In genomic region chr5:172002310-172002709, GRCh38 we compare ENCODE assay signal across 1 cellular context.
TF ChIP-seq lines count a peak whose summit lies in the region.

No MANE protein-coding gene starts in this region.

TF ChIP-seq in HCT116, 20 proteins besides CTCF, POLR2A, EP300 and RAD21 (continued from another document):
- TF ChIP-seq ZBTB33 (IDR thresholded peaks at IDR 0.05; ENCODE audit: extremely low read depth, insufficient replicate concordance, low read length): no peak
- no peak for TF ChIP-seq ATF3 (IDR thresholded peaks at IDR 0.05)
- TF ChIP-seq JUND (IDR thresholded peaks at IDR 0.05): no peak
- no peak for TF ChIP-seq REST (IDR thresholded peaks at IDR 0.05; ENCODE audit: low read depth)
